Comparison of ENCODE assay signal across 19 cellular contexts in the genomic region with DNA sequence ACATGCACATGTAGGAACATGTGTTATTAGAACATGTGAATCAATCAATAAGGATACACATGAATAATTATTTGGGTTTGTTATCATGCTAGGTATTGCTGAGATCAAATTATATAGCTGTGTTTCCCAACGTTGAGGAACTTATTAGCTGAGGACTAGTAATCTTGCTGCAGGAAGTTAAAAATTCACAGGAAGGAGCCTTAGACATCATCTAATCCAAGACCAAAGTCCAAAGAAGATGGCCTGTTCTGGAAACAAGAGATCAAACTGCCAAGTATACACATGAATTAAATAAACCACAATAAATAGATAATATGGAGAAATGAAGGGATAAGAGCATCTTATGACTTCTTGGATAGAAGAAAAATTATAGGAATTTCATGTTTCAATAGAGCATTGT. TPM values are rescaled to one million over a fixed set of nuclear protein-coding genes. Genes with fewer than 3 reads are reported as not detected.
DNase-seq lines count a peak whose midpoint lies in the region; ATAC-seq, FAIRE-seq and TF ChIP-seq lines count a peak whose summit lies in the region.
"Had no signal": no experiment of that assay in that cellular context is flagged by ENCODE, and none has a peak within 500 bp of the region (broad histone marks: within the 10 kb centered on the region; RNA-seq: fewer than 3 reads in every experiment).

No MANE protein-coding gene starts in this region.

- H3K36me3 ChIP-seq in brain microvascular endothelial cell (replicated peaks) (no peaks in the 10 kb centered on the region), transverse colon (no peaks in the 10 kb centered on the region), pancreas (no peaks in the 10 kb centered on the region)
- H3K36me3 ChIP-seq: BLaER1, HAP-1 had no signal

- peak overlapping the region; percentile 12 for H3K4me3 Mint-ChIP-seq in activated naive CD4-positive, alpha-beta T cell treated with anti-CD3 and anti-CD28 coated beads, Interleukin-2, amount 50 U/mL, for 24 hours
- no peak overlapping the region for H3K4me3 Mint-ChIP-seq in activated naive CD4-positive, alpha-beta T cell treated with anti-CD3 and anti-CD28 coated beads, Interleukin-2, amount 10 ng/mL, durations not matched to agents 7 days and 5 days
- no peak overlapping the region for H3K4me3 Mint-ChIP-seq in nephron
- H3K4me3 Mint-ChIP-seq: CD8-positive, alpha-beta memory T cell; IgD-negative memory B cell had no signal

- no peaks in the 10 kb centered on the region for H3K27me3 ChIP-seq in brain microvascular endothelial cell (replicated peaks)
- no peaks in the 10 kb centered on the region for H3K27me3 ChIP-seq in transverse colon
- H3K27me3 ChIP-seq in pancreas: no peaks in the 10 kb centered on the region
- H3K27me3 ChIP-seq: BLaER1 had no signal

- no peak for ATAC-seq in pancreas

- H3K9me3 ChIP-seq in transverse colon (no peaks in the 10 kb centered on the region), pancreas (no peaks in the 10 kb centered on the region)
- H3K9me3 ChIP-seq: BLaER1, Caco-2, HAP-1 had no signal

- no peak for TF ChIP-seq EP300 in transverse colon (IDR thresholded peaks at IDR 0.05; ENCODE audit: low read depth)

- DNase-seq in activated naive CD4-positive, alpha-beta T cell treated with anti-CD3 and anti-CD28 coated beads, Interleukin-2, amount 10 ng/mL, durations not matched to agents 7 days and 5 days: no peak
- DNase-seq in left kidney (ENCODE audit: low read depth, low spot score) (peak; percentile 32), brain microvascular endothelial cell (no peak), iPS-NIHi7 (ENCODE audit: extremely low spot score) (no peak), transverse colon (no peak), pancreas (no peak)
- DNase-seq: AML-193; CD8-positive, alpha-beta memory T cell; GDM1; GOT3 had no signal

- intact Hi-C loops in transverse colon (cut with DNase I; ENCODE audit: low total_unique reads) (no loop called here), pancreas (cut with DNase I) (no loop called here)

- WGBS in transverse colon (ENCODE audit: low coverage in 1 of 2), 2 donors: 41 to 63% methylated on average over 1 of the region's 1 CpG
- WGBS in pancreas, 2 donors: 3 to 4% methylated on average over 1 of the region's 1 CpG

- H3K36me3 Mint-ChIP-seq in activated naive CD4-positive, alpha-beta T cell treated with anti-CD3 and anti-CD28 coated beads, Interleukin-2, amount 50 U/mL, for 24 hours: peaks cover 6% of the 10 kb centered on the region
- no peaks in the 10 kb centered on the region for H3K36me3 Mint-ChIP-seq in activated naive CD4-positive, alpha-beta T cell treated with anti-CD3 and anti-CD28 coated beads, Interleukin-2, amount 10 ng/mL, durations not matched to agents 7 days and 5 days
- peaks cover 6% of the 10 kb centered on the region for H3K36me3 Mint-ChIP-seq in nephron (ENCODE audit: low read depth)

- H3K4me3 ChIP-seq in brain microvascular endothelial cell (ENCODE audit: low read depth, low read length): no peak overlapping the region
- H3K4me3 ChIP-seq in transverse colon: no peak overlapping the region
- no peak overlapping the region for H3K4me3 ChIP-seq in pancreas
- H3K4me3 ChIP-seq: BLaER1, HAP-1 had no signal

- H3K4me1 ChIP-seq in transverse colon (peaks cover 0 to 18% (median 3%) of the 10 kb centered on the region in 4 donors), pancreas (peaks cover 0 to 3% (median 0%) of the 10 kb centered on the region in 3 donors)
- H3K4me1 ChIP-seq: BLaER1 had no signal

- H3K27ac Mint-ChIP-seq in activated naive CD4-positive, alpha-beta T cell treated with anti-CD3 and anti-CD28 coated beads, Interleukin-2, amount 50 U/mL, for 24 hours: no peak overlapping the region
- no peak overlapping the region for H3K27ac Mint-ChIP-seq in activated naive CD4-positive, alpha-beta T cell treated with anti-CD3 and anti-CD28 coated beads, Interleukin-2, amount 10 ng/mL, durations not matched to agents 7 days and 5 days
- H3K27ac Mint-ChIP-seq in nephron: peak overlapping the region; percentile 74 to 82 (median 78)
- H3K27ac Mint-ChIP-seq: IgD-negative memory B cell had no signal

- H3K27ac ChIP-seq in brain microvascular endothelial cell (no peak overlapping the region), transverse colon (no peak overlapping the region), pancreas (no peak overlapping the region)
- H3K27ac ChIP-seq: 22Rv1, BLaER1 had no signal

- H3K27me3 Mint-ChIP-seq in activated naive CD4-positive, alpha-beta T cell treated with anti-CD3 and anti-CD28 coated beads, Interleukin-2, amount 50 U/mL, for 24 hours: no peaks in the 10 kb centered on the region
- H3K27me3 Mint-ChIP-seq in activated naive CD4-positive, alpha-beta T cell treated with anti-CD3 and anti-CD28 coated beads, Interleukin-2, amount 10 ng/mL, durations not matched to agents 7 days and 5 days: no peaks in the 10 kb centered on the region
- H3K27me3 Mint-ChIP-seq in nephron (ENCODE audit: low read depth): no peaks in the 10 kb centered on the region
- H3K27me3 Mint-ChIP-seq: CD8-positive, alpha-beta memory T cell; IgD-negative memory B cell had no signal

- no peaks in the 10 kb centered on the region for H3K9me3 Mint-ChIP-seq in activated naive CD4-positive, alpha-beta T cell treated with anti-CD3 and anti-CD28 coated beads, Interleukin-2, amount 50 U/mL, for 24 hours
- H3K9me3 Mint-ChIP-seq in activated naive CD4-positive, alpha-beta T cell treated with anti-CD3 and anti-CD28 coated beads, Interleukin-2, amount 10 ng/mL, durations not matched to agents 7 days and 5 days: no peaks in the 10 kb centered on the region
- H3K9me3 Mint-ChIP-seq in nephron: no peaks in the 10 kb centered on the region
- H3K9me3 Mint-ChIP-seq: CD8-positive, alpha-beta memory T cell had no signal

- in situ Hi-C loops in brain microvascular endothelial cell (cut with HindIII; ENCODE audit: low pct_ligation_motif_present, low sequenced_read_pairs): no loop called here
- in situ Hi-C loops in transverse colon (cut with MboI; ENCODE audit: low pct_ligation_motif_present in 1 of 4, low pct_unique_long_range_greater_than_20kb in 1 of 4, low sequenced_read_pairs in 3 of 4): no loop called here

- TF ChIP-seq POLR2A in transverse colon (IDR thresholded peaks at IDR 0.05): no peak

- no peak for FAIRE-seq in pancreas (lab: Jason Lieb, UNC)
- FAIRE-seq: GM12892, GM19239 had no signal

- H3K4me1 Mint-ChIP-seq in activated naive CD4-positive, alpha-beta T cell treated with anti-CD3 and anti-CD28 coated beads, Interleukin-2, amount 50 U/mL, for 24 hours: peaks cover 36% of the 10 kb centered on the region
- peaks cover 8% of the 10 kb centered on the region for H3K4me1 Mint-ChIP-seq in activated naive CD4-positive, alpha-beta T cell treated with anti-CD3 and anti-CD28 coated beads, Interleukin-2, amount 10 ng/mL, durations not matched to agents 7 days and 5 days
- H3K4me1 Mint-ChIP-seq in nephron: peaks cover 29% of the 10 kb centered on the region

- CTCF ChIA-PET in activated naive CD4-positive, alpha-beta T cell treated with anti-CD3 and anti-CD28 coated beads, Interleukin-2, amount 10 ng/mL, durations not matched to agents 7 days and 5 days (lab: Charles Lee): no interaction called here

- TF ChIP-seq CTCF in nephron (IDR thresholded peaks at IDR 0.05; ENCODE audit: unreplicated experiment in 3 of 3) (no peak), brain microvascular endothelial cell (IDR thresholded peaks at IDR 0.05; ENCODE audit: low read depth, low read length, missing control alignments) (no peak), transverse colon (IDR thresholded peaks at IDR 0.05) (no peak), pancreas (IDR thresholded peaks at IDR 0.05) (no peak)

RNA-seq across cellular contexts. Expression of a gene that starts 19.9 kb away (rescaled TPM):
- 1 to 10 TPM; 1.1 to 7.8 (median 4.0) TPM for total RNA-seq in transverse colon
- 1 to 10 TPM in 1 of 6 donors, under 1 TPM in 5; 0.38 to 1.2 (median 0.78) TPM for total RNA-seq in pancreas
- polyA plus RNA-seq in pancreas: under 1 TPM; 0.05 to 0.46 TPM

Comparison
In these comparisons a context has a peak if more than half of its experiments do, and no peak if none do; other contexts are left out.
1. H3K27ac Mint-ChIP-seq: peak in nephron (3 of 3); none in activated naive CD4-positive, alpha-beta T cell treated with anti-CD3 and anti-CD28 coated beads, Interleukin-2, amount 50 U/mL, for 24 hours (single experiment) and activated naive CD4-positive, alpha-beta T cell treated with anti-CD3 and anti-CD28 coated beads, Interleukin-2, amount 10 ng/mL, durations not matched to agents 7 days and 5 days (single experiment).